Comparison of ENCODE assay signal across 1 cellular context in the genomic region with DNA sequence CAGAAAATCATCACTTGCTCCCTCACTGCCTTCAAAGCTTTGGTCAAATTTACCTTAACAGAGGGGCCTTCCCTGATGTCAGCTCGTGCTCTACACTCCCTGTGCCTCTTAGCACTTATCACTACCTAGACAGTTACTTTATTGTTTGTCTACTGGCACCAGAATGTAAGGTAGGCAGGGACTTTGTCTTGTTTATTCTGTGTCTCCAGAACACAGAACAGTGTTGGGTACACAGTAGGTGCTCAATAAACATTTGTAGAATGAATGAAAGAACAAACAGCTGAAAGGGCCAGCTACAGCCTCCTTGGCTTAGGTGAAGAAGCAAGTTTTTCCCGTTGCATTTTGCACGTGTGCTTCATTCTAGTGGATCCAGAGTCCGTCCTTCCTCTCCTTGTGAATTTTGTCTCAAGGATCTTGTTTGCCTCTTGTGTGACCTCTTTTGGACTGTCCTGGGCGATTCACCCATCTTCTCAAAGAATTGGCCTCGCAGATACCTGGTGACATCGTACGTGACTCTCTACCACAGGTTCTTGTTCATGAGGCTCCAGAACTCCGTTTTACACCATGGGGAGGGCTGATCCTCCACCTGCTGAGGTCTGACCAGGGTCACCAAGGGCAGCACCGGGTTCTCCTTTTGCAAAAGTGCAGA.
TF ChIP-seq lines count a peak whose summit lies in the region.

No MANE protein-coding gene starts in this region.

TF ChIP-seq in HepG2, 621 proteins besides CTCF, POLR2A, EP300 and RAD21 (continued from another document and continues in another):
- TF ChIP-seq, protein P1, sequence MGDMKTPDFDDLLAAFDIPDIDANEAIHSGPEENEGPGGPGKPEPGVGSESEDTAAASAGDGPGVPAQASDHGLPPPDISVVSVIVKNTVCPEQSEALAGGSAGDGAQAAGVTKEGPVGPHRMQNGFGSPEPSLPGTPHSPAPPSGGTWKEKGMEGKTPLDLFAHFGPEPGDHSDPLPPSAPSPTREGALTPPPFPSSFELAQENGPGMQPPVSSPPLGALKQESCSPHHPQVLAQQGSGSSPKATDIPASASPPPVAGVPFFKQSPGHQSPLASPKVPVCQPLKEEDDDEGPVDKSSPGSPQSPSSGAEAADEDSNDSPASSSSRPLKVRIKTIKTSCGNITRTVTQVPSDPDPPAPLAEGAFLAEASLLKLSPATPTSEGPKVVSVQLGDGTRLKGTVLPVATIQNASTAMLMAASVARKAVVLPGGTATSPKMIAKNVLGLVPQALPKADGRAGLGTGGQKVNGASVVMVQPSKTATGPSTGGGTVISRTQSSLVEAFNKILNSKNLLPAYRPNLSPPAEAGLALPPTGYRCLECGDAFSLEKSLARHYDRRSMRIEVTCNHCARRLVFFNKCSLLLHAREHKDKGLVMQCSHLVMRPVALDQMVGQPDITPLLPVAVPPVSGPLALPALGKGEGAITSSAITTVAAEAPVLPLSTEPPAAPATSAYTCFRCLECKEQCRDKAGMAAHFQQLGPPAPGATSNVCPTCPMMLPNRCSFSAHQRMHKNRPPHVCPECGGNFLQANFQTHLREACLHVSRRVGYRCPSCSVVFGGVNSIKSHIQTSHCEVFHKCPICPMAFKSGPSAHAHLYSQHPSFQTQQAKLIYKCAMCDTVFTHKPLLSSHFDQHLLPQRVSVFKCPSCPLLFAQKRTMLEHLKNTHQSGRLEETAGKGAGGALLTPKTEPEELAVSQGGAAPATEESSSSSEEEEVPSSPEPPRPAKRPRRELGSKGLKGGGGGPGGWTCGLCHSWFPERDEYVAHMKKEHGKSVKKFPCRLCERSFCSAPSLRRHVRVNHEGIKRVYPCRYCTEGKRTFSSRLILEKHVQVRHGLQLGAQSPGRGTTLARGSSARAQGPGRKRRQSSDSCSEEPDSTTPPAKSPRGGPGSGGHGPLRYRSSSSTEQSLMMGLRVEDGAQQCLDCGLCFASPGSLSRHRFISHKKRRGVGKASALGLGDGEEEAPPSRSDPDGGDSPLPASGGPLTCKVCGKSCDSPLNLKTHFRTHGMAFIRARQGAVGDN (CRISPR knock-in tag; IDR thresholded peaks at IDR 0.05): no peak
- TF ChIP-seq POLR2G (IDR thresholded peaks at IDR 0.05; ENCODE audit: low read depth, low read length) (no peak), ZNF281 (CRISPR knock-in tag; IDR thresholded peaks at IDR 0.05; ENCODE audit: borderline replicate concordance) (peak; percentile 35; the same call in 1 of the 2 replicates), FOXP1 (IDR thresholded peaks at IDR 0.05) (peak; percentile 75; the same call in 1 of the 2 replicates), FOXP1 (CRISPR knock-in tag; IDR thresholded peaks at IDR 0.05) (peak; percentile 96), CSRNP1 (CRISPR knock-in tag; IDR thresholded peaks at IDR 0.05) (no peak), IKZF5 (CRISPR knock-in tag; IDR thresholded peaks at IDR 0.05) (peak; percentile 68), TBP (CRISPR knock-in tag; IDR thresholded peaks at IDR 0.05) (no peak), ZNF792 (CRISPR knock-in tag; IDR thresholded peaks at IDR 0.05) (peak; percentile 23; the same call in 1 of the 2 replicates), ZNF569 (CRISPR knock-in tag; IDR thresholded peaks at IDR 0.05; ENCODE audit: borderline replicate concordance) (no peak), ZNF296 (CRISPR knock-in tag; conservative IDR thresholded peaks at IDR 0.05) (no peak), ZFX (CRISPR knock-in tag; IDR thresholded peaks at IDR 0.05; ENCODE audit: low read depth) (peak; percentile 76), FOXC1 (CRISPR knock-in tag; IDR thresholded peaks at IDR 0.05; ENCODE audit: borderline replicate concordance) (peak; percentile 23; the same call in 1 of the 2 replicates), GPBP1L1 (CRISPR knock-in tag; IDR thresholded peaks at IDR 0.05) (no peak), ZNF616 (CRISPR knock-in tag; IDR thresholded peaks at IDR 0.05; ENCODE audit: low read depth) (no peak), SATB2 (CRISPR knock-in tag; IDR thresholded peaks at IDR 0.05) (peak; percentile 61; the same call in 1 of the 2 replicates), ZBTB1 (CRISPR knock-in tag; IDR thresholded peaks at IDR 0.05; ENCODE audit: borderline replicate concordance) (no peak), ARID2 (CRISPR knock-in tag; IDR thresholded peaks at IDR 0.05; ENCODE audit: borderline replicate concordance) (no peak), SMAD9 (CRISPR knock-in tag; IDR thresholded peaks at IDR 0.05) (no peak), ZNF749 (CRISPR knock-in tag; IDR thresholded peaks at IDR 0.05; ENCODE audit: borderline replicate concordance) (no peak), POLR2AphosphoS5 (IDR thresholded peaks at IDR 0.05; ENCODE audit: low read depth, low read length) (no peak), ZNF670 (CRISPR knock-in tag; IDR thresholded peaks at IDR 0.05; ENCODE audit: borderline replicate concordance) (no peak), HNF1A (IDR thresholded peaks at IDR 0.05; ENCODE audit: low read depth) (peak; percentile 41; the same call in 1 of the 2 replicates), HNF1A (CRISPR knock-in tag; IDR thresholded peaks at IDR 0.05; ENCODE audit: borderline replicate concordance) (peak; percentile 57; the same call in 1 of the 2 replicates), KDM1A (CRISPR knock-in tag; IDR thresholded peaks at IDR 0.05) (peak; percentile 84), ZNF775 (CRISPR knock-in tag; IDR thresholded peaks at IDR 0.05; ENCODE audit: borderline replicate concordance) (no peak), E2F2 (CRISPR knock-in tag; IDR thresholded peaks at IDR 0.05; ENCODE audit: borderline replicate concordance) (no peak), TFDP2 (CRISPR knock-in tag; IDR thresholded peaks at IDR 0.05) (no peak), ZNF501 (CRISPR knock-in tag; IDR thresholded peaks at IDR 0.05) (peak; percentile 83), RXRB (CRISPR knock-in tag; IDR thresholded peaks at IDR 0.05; ENCODE audit: borderline replicate concordance) (peak; percentile 88; the same call in 1 of the 2 replicates), ZNF430 (CRISPR knock-in tag; IDR thresholded peaks at IDR 0.05) (0 out of 2 replicates have a peak, but pooled peaks have one; percentile 21), CERS6 (CRISPR knock-in tag; IDR thresholded peaks at IDR 0.05) (no peak), ZNF12 (CRISPR knock-in tag; IDR thresholded peaks at IDR 0.05) (no peak)
- TF ChIP-seq, protein P2, sequence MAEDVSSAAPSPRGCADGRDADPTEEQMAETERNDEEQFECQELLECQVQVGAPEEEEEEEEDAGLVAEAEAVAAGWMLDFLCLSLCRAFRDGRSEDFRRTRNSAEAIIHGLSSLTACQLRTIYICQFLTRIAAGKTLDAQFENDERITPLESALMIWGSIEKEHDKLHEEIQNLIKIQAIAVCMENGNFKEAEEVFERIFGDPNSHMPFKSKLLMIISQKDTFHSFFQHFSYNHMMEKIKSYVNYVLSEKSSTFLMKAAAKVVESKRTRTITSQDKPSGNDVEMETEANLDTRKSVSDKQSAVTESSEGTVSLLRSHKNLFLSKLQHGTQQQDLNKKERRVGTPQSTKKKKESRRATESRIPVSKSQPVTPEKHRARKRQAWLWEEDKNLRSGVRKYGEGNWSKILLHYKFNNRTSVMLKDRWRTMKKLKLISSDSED (CRISPR knock-in tag; IDR thresholded peaks at IDR 0.05): no peak
